8 cellular contexts compared by ENCODE assay signal in genomic region chr15:100341662-100342560, GRCh38. TPM values are rescaled to one million over a fixed set of nuclear protein-coding genes. Genes with fewer than 3 reads are reported as not detected.
DNase-seq lines count a peak whose midpoint lies in the region; ATAC-seq, FAIRE-seq and TF ChIP-seq lines count a peak whose summit lies in the region.

Gene ADAMTS17, minus strand, starts transcription at chr15:100341975. Its CDS starts 76 bp downstream, at chr15:100341899.

- peak; percentile 96 for ATAC-seq in foreskin keratinocyte
- peak; percentile 94 for ATAC-seq in stimulated activated naive CD8-positive, alpha-beta T cell treated with anti-CD3 and anti-CD28 coated beads, Interleukin-15, Interleukin-2, amounts not matched to agents 100 U/mL and 50 U/mL, for 24 hours

- POLR2A ChIA-PET in CD4-positive, alpha-beta memory T cell (lab: Charles Lee; ENCODE audit: partially characterized antibody): interaction anchor here (0.7 to 4.6 kb wide), 8 partner anchors 8 to 414 kb away, joined by 3 to 29 read pairs (median 6); partner anchors contain the start of genes ASB7 and LINS1
- POLR2A ChIA-PET in RWPE1 (lab: Yijun Ruan, JAX; ENCODE audit: low non-redundant PET): no interaction called here

- peaks cover 13 to 34% (median 15%) of the 10 kb centered on the region in 4 donors for H3K4me1 Mint-ChIP-seq in CD4-positive, alpha-beta memory T cell
- peaks cover 9% of the 10 kb centered on the region for H3K4me1 Mint-ChIP-seq in neural crest cell

- peak within 1 kb of the TSS in 1 of 2 donors; percentile 79 for H3K4me3 ChIP-seq in CD4-positive, alpha-beta memory T cell (ENCODE audit: low read length in 2 of 2)

- H3K27me3 Mint-ChIP-seq in CD4-positive, alpha-beta memory T cell: no peaks in the 10 kb centered on the region
- peaks cover 71% of the 10 kb centered on the region for H3K27me3 Mint-ChIP-seq in neural crest cell (ENCODE audit: low read depth)

- CTCF ChIA-PET in CD4-positive, alpha-beta memory T cell (lab: Charles Lee; ENCODE audit: partially characterized antibody): interaction anchor here (0.7 to 10.3 kb wide), 18 partner anchors 8 to 665 kb away, joined by 3 to 151 read pairs (median 4); no protein-coding TSS in a partner anchor
- CTCF ChIA-PET in RWPE1 (lab: Yijun Ruan, JAX): interaction anchor here (0.5 to 1.3 kb wide), 12 partner anchors 10 to 667 kb away, joined by 3 to 6 read pairs (median 4); no protein-coding TSS in a partner anchor

- no peaks in the 10 kb centered on the region for H3K36me3 ChIP-seq in CD4-positive, alpha-beta memory T cell (ENCODE audit: insufficient read depth, low read length)

- peak within 1 kb of the TSS; percentile 43 for H3K27ac ChIP-seq in CD4-positive, alpha-beta memory T cell (ENCODE audit: low read depth, low read length)
- H3K27ac ChIP-seq in RWPE1 (peak within 1 kb of the TSS; percentile 55), foreskin keratinocyte (no peak within 1 kb of the TSS)

- no peaks in the 10 kb centered on the region for H3K27me3 ChIP-seq in CD4-positive, alpha-beta memory T cell (ENCODE audit: insufficient read depth, low read length)
- peaks cover 22% of the 10 kb centered on the region for H3K27me3 ChIP-seq in foreskin keratinocyte

- TF ChIP-seq CTCF in GM20000 (IDR thresholded peaks at IDR 0.05; ENCODE audit: extremely low read depth, missing control alignments) (peak; percentile 74), RWPE1 (conservative IDR thresholded peaks at IDR 0.05; ENCODE audit: low read depth) (peak; percentile 99), foreskin keratinocyte (conservative IDR thresholded peaks at IDR 0.05) (peak; percentile 96), neural crest cell (conservative IDR thresholded peaks at IDR 0.05) (peak; percentile 94)

- DNase-seq in CD4-positive, alpha-beta memory T cell: peak; percentile 94 to 97 (median 95)
- peak; percentile 76 for DNase-seq in GM20000 (ENCODE audit: low spot score)
- DNase-seq in HTR-8/SVneo (ENCODE audit: insufficient read length, low spot score): peak; percentile 92
- DNase-seq in RWPE1 (ENCODE audit: low spot score): peak; percentile 97
- DNase-seq in activated gamma-delta T cell treated with Interleukin-2 at 50 U/mL for 16 hours: peak; percentile 93
- DNase-seq in foreskin keratinocyte: peak; percentile 84 to 88
- DNase-seq in neural crest cell (ENCODE audit: low read depth, low spot score): peak; percentile 94
- DNase-seq in stimulated activated naive CD8-positive, alpha-beta T cell treated with anti-CD3 and anti-CD28 coated beads, Interleukin-15, Interleukin-2, amounts not matched to agents 100 U/mL and 50 U/mL, for 24 hours: peak; percentile 92

- H3K9me3 ChIP-seq in CD4-positive, alpha-beta memory T cell (ENCODE audit: control insufficient read depth in 1 of 2, low read length in 2 of 2): no peaks in the 10 kb centered on the region

- intact Hi-C loops in CD4-positive, alpha-beta memory T cell (cut with micrococcal nuclease): loop anchor here (1.0 to 5.0 kb wide), 7 partner anchors 8 to 1091 kb away; partner anchors contain the start of genes ASB7, LINS1, LRRC28 and MEF2A

- peak within 1 kb of the TSS; percentile 57 to 86 (median 75) for H3K4me3 Mint-ChIP-seq in CD4-positive, alpha-beta memory T cell
- H3K4me3 Mint-ChIP-seq in neural crest cell: peak within 1 kb of the TSS; percentile 82

- FAIRE-seq in HTR-8/SVneo (lab: Jason Lieb, UNC): peak; percentile 81

- peaks cover 0 to 5% of the 10 kb centered on the region in 2 donors for H3K36me3 Mint-ChIP-seq in CD4-positive, alpha-beta memory T cell
- H3K36me3 Mint-ChIP-seq in neural crest cell (ENCODE audit: low read depth): no peaks in the 10 kb centered on the region

- H3K4me1 ChIP-seq in CD4-positive, alpha-beta memory T cell (ENCODE audit: insufficient read depth, low read length): peaks cover 22% of the 10 kb centered on the region
- H3K4me1 ChIP-seq in foreskin keratinocyte: no peaks in the 10 kb centered on the region

- no peaks in the 10 kb centered on the region for H3K9me3 Mint-ChIP-seq in CD4-positive, alpha-beta memory T cell
- no peaks in the 10 kb centered on the region for H3K9me3 Mint-ChIP-seq in neural crest cell

- peak within 1 kb of the TSS; percentile 29 to 87 (median 77) for H3K27ac Mint-ChIP-seq in CD4-positive, alpha-beta memory T cell
- H3K27ac Mint-ChIP-seq in neural crest cell (ENCODE audit: unreplicated experiment): no peak within 1 kb of the TSS

RNA-seq across cellular contexts. Expression of gene ADAMTS17, which starts in this region (rescaled TPM):
- 1 to 10 TPM; 4.7 to 6.2 TPM for total RNA-seq in CD4-positive, alpha-beta memory T cell
- 1 to 10 TPM; 2.1 to 4.8 TPM for polyA plus RNA-seq in CD4-positive, alpha-beta memory T cell
- total RNA-seq in foreskin keratinocyte: 0.14 and 0.39 TPM in 2 replicates
- polyA plus RNA-seq in foreskin keratinocyte: 0.07 and 0.11 TPM in 2 replicates
- total RNA-seq in neural crest cell: 1.3 and 2.3 TPM in 2 replicates

Comparison
In these comparisons a context has a peak if more than half of its experiments do, and no peak if none do; other contexts are left out.
1. Peak in DNase-seq and ATAC-seq in foreskin keratinocyte; RNA of the gene not detected or under 1 TPM.